ENCODE assay signal across 1 cellular context in the genomic region with DNA sequence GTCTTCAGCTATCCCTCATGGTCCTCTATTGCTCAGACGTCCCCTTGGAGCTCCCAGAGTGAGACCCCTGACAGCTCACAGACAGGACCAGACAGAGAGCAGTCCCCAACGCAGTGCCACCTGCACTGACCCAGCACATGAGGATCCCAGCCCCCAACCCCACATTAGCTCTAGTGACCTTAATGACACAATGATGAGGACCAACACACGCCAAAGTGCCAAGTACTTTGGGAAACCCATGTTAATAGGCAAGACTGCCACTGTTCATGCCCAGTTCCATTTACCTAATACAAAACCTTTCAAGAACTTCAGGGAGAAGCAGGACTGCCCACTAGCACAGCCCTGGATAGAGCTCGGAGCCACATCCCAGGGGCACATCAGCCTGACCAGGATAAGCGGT.
TF ChIP-seq lines count a peak whose summit lies in the region.

No MANE protein-coding gene starts in this region.

TF ChIP-seq in HEK293, 187 proteins besides CTCF, POLR2A, EP300 and RAD21 (continued from another document):
- TF ChIP-seq, protein P1, sequence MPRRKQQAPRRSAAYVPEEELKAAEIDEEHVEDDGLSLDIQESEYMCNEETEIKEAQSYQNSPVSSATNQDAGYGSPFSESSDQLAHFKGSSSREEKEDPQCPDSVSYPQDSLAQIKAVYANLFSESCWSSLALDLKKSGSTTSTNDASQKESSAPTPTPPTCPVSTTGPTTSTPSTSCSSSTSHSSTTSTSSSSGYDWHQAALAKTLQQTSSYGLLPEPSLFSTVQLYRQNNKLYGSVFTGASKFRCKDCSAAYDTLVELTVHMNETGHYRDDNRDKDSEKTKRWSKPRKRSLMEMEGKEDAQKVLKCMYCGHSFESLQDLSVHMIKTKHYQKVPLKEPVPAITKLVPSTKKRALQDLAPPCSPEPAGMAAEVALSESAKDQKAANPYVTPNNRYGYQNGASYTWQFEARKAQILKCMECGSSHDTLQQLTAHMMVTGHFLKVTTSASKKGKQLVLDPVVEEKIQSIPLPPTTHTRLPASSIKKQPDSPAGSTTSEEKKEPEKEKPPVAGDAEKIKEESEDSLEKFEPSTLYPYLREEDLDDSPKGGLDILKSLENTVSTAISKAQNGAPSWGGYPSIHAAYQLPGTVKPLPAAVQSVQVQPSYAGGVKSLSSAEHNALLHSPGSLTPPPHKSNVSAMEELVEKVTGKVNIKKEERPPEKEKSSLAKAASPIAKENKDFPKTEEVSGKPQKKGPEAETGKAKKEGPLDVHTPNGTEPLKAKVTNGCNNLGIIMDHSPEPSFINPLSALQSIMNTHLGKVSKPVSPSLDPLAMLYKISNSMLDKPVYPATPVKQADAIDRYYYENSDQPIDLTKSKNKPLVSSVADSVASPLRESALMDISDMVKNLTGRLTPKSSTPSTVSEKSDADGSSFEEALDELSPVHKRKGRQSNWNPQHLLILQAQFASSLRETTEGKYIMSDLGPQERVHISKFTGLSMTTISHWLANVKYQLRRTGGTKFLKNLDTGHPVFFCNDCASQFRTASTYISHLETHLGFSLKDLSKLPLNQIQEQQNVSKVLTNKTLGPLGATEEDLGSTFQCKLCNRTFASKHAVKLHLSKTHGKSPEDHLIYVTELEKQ (tag by site-specific recombination; IDR thresholded peaks at IDR 0.05; ENCODE audit: borderline replicate concordance): no peak
